1 cellular context compared by ENCODE assay signal in genomic region chr2:239278361-239278760, GRCh38.
TF ChIP-seq lines count a peak whose summit lies in the region.

No MANE protein-coding gene starts in this region.

TF ChIP-seq in K562, 482 proteins besides CTCF, POLR2A, EP300 and RAD21:
- TF ChIP-seq, protein P1, sequence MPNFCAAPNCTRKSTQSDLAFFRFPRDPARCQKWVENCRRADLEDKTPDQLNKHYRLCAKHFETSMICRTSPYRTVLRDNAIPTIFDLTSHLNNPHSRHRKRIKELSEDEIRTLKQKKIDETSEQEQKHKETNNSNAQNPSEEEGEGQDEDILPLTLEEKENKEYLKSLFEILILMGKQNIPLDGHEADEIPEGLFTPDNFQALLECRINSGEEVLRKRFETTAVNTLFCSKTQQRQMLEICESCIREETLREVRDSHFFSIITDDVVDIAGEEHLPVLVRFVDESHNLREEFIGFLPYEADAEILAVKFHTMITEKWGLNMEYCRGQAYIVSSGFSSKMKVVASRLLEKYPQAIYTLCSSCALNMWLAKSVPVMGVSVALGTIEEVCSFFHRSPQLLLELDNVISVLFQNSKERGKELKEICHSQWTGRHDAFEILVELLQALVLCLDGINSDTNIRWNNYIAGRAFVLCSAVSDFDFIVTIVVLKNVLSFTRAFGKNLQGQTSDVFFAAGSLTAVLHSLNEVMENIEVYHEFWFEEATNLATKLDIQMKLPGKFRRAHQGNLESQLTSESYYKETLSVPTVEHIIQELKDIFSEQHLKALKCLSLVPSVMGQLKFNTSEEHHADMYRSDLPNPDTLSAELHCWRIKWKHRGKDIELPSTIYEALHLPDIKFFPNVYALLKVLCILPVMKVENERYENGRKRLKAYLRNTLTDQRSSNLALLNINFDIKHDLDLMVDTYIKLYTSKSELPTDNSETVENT (CRISPR knock-in tag; IDR thresholded peaks at IDR 0.05) = no peak
- no peak for TF ChIP-seq SIX5 (IDR thresholded peaks at IDR 0.05; ENCODE audit: borderline replicate concordance in 1 of 2, insufficient read depth in 1 of 2, low read depth in 1 of 2, low read length in 2 of 2)
- TF ChIP-seq SMAD3 (CRISPR knock-in tag; conservative IDR thresholded peaks at IDR 0.05) = no peak
- no peak for TF ChIP-seq MAX (CRISPR knock-in tag; IDR thresholded peaks at IDR 0.05)
- TF ChIP-seq SMARCA5 (IDR thresholded peaks at IDR 0.05) = no peak
- TF ChIP-seq, protein P2, sequence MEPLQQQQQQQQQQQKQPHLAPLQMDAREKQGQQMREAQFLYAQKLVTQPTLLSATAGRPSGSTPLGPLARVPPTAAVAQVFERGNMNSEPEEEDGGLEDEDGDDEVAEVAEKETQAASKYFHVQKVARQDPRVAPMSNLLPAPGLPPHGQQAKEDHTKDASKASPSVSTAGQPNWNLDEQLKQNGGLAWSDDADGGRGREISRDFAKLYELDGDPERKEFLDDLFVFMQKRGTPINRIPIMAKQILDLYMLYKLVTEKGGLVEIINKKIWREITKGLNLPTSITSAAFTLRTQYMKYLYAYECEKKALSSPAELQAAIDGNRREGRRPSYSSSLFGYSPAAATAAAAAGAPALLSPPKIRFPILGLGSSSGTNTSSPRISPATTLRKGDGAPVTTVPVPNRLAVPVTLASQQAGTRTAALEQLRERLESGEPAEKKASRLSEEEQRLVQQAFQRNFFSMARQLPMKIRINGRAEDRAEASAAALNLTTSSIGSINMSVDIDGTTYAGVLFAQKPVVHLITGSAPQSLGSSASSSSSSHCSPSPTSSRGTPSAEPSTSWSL (CRISPR knock-in tag; IDR thresholded peaks at IDR 0.05; ENCODE audit: borderline replicate concordance) = no peak
- TF ChIP-seq FOXJ3 (CRISPR knock-in tag; IDR thresholded peaks at IDR 0.05) = no peak
- TF ChIP-seq CBX5 (IDR thresholded peaks at IDR 0.05; ENCODE audit: borderline replicate concordance, low read depth) = no peak
- no peak for TF ChIP-seq ZNF140 (CRISPR knock-in tag; IDR thresholded peaks at IDR 0.05)
- TF ChIP-seq SPI1 (IDR thresholded peaks at IDR 0.05; ENCODE audit: borderline replicate concordance, low read depth, low read length) = no peak
- TF ChIP-seq ZNF644 (tag; IDR thresholded peaks at IDR 0.05; ENCODE audit: low read depth) = no peak
- TF ChIP-seq ZNF277 (CRISPR knock-in tag; IDR thresholded peaks at IDR 0.05; ENCODE audit: borderline replicate concordance) = no peak
- TF ChIP-seq HEY1 (CRISPR knock-in tag; IDR thresholded peaks at IDR 0.05; ENCODE audit: borderline replicate concordance) = no peak
- no peak for TF ChIP-seq YBX1 (IDR thresholded peaks at IDR 0.05)
